Comparison of ENCODE assay signal across 8 cellular contexts in the genomic region with DNA sequence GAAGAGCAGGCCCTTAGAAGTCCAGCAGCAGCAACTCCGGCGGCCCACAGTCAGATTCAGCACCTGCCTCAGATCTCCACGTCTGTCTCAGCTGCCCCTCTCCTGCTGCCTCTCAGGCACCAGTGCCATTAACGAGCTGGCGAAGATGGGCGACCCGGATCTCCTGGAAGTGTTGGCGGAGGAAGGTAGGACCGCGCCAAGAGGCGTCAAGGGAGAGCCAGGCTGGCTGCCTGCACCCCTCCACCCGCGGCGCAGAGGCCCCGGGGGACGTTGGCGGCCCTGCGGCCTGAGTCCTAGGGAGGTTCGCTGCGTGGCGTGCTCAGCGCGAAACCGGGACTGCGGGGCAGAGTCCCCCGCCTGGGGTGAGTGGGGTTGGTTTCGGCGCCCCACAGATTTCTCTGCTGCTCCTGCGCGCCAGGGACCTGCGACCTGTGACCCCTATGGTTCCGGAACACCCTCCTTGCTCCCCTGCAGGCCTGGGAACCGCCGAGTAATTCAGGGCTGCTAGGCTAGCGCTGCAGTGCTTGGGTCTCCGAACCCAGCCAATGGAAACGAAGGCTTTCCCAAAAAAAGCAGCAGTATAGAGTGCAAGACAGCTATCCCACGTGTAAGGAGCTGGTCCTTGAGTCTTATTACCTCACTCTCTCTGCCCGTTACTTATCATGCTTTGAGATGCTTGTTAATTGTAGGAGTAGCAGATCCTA. TPM values are rescaled to one million over a fixed set of nuclear protein-coding genes. Genes with fewer than 3 reads are reported as not detected.
DNase-seq lines count a peak whose midpoint lies in the region; ATAC-seq, FAIRE-seq and TF ChIP-seq lines count a peak whose summit lies in the region.

No MANE protein-coding gene starts in this region.

- TF ChIP-seq CTCF in D721Med (IDR thresholded peaks at IDR 0.05; ENCODE audit: insufficient read depth, missing control alignments) (no peak), body of pancreas (IDR thresholded peaks at IDR 0.05) (no peak), smooth muscle cell (IDR thresholded peaks at IDR 0.05; ENCODE audit: borderline replicate concordance, insufficient read depth, poor library complexity, severe bottlenecking) (no peak)

- H3K27ac ChIP-seq in body of pancreas = peak overlapping the region; percentile 21 to 80 (median 71)
- peak overlapping the region; percentile 30 for H3K27ac ChIP-seq in layer of hippocampus (ENCODE audit: low read depth, low read length)
- no peak overlapping the region for H3K27ac ChIP-seq in smooth muscle cell (ENCODE audit: low read depth)

- ATAC-seq in GM19397 (IDR thresholded peaks at IDR 0.05; ENCODE audit: unreplicated experiment) (peak; percentile 34), body of pancreas (peak; percentile 49)

- H3K79me2 ChIP-seq in smooth muscle cell (ENCODE audit: low read depth) = no peaks in the 10 kb centered on the region

- H3K4me2 ChIP-seq in smooth muscle cell = peak overlapping the region; percentile 95

- no peak overlapping the region for H3K9ac ChIP-seq in smooth muscle cell (ENCODE audit: low read depth)

- DNase-seq in D721Med (ENCODE audit: insufficient read length, low spot score) (peak; percentile 20), HuH-7.5 (ENCODE audit: low spot score) (peak; percentile 17), body of pancreas (peak; percentile 25 to 54 (median 34)), smooth muscle cell (lab: John Stamatoyannopoulos, UW; ENCODE audit: unreplicated experiment) (no peak), HCEC 1CT (no peak)
- no peak for DNase-seq in activated CD4-positive, alpha-beta T cell treated with anti-CD3 and anti-CD28 coated beads, Interleukin-2, amount 50 U/mL, for 48 hours

- H3K36me3 ChIP-seq in body of pancreas (replicated peaks in 1 of 2; ENCODE audit: insufficient read depth in 1 of 2, low read depth in 2 of 2) (no peaks in the 10 kb centered on the region), smooth muscle cell (ENCODE audit: low read depth) (no peaks in the 10 kb centered on the region)

- no peak for FAIRE-seq in D721Med (lab: Jason Lieb, UNC)

- TF ChIP-seq POLR2A in body of pancreas (IDR thresholded peaks at IDR 0.05) = no peak

- H3K4me3 ChIP-seq in body of pancreas (peak overlapping the region; percentile 50 to 66), smooth muscle cell (peak overlapping the region; percentile 75)

- H3K4me1 ChIP-seq in body of pancreas = peaks cover 8% of the 10 kb centered on the region
- peaks cover 7% of the 10 kb centered on the region for H3K4me1 ChIP-seq in smooth muscle cell (ENCODE audit: low read depth)

- WGBS in body of pancreas, 2 donors = 0% methylated on average over 10 to 39 of the region's 39 CpGs
- WGBS in smooth muscle cell (ENCODE audit: low lambda C conversion rate) = under 1% methylated on average over 39 of the region's 39 CpGs

- H3K9me3 ChIP-seq in body of pancreas (no peaks in the 10 kb centered on the region), smooth muscle cell (replicated peaks; ENCODE audit: low read depth) (no peaks in the 10 kb centered on the region)

- peak overlapping the region; percentile 92 for H2AFZ ChIP-seq in smooth muscle cell (ENCODE audit: low read depth)

- intact Hi-C loops in body of pancreas (cut with DNase I) = no loop called here

- H3K27me3 ChIP-seq in body of pancreas (no peaks in the 10 kb centered on the region), layer of hippocampus (ENCODE audit: control insufficient read depth, insufficient read depth, low read length) (no peaks in the 10 kb centered on the region), smooth muscle cell (ENCODE audit: low read depth) (peaks cover 22% of the 10 kb centered on the region)

- no peaks in the 10 kb centered on the region for H3F3A ChIP-seq in smooth muscle cell (ENCODE audit: low read depth)

- H4K20me1 ChIP-seq in smooth muscle cell (ENCODE audit: low read depth) = no peaks in the 10 kb centered on the region

RNA-seq across cellular contexts. Expression of a gene that starts 0.6 kb away (rescaled TPM):
- total RNA-seq in body of pancreas (1 to 10 TPM; 3.3 to 4.9 TPM), smooth muscle cell (0.18 and 0.27 TPM in 2 replicates)
- 0.02 TPM in 1 of 2 replicates, not detected in the other for polyA plus RNA-seq in smooth muscle cell

Comparison
In these comparisons a context has a peak if more than half of its experiments do, and no peak if none do; other contexts are left out.
1. DNase-seq: peak in D721Med (single experiment), HuH-7.5 (single experiment) and body of pancreas (4 of 4); none in smooth muscle cell (single experiment), activated CD4-positive, alpha-beta T cell treated with anti-CD3 and anti-CD28 coated beads, Interleukin-2, amount 50 U/mL, for 48 hours (0 of 2) and HCEC 1CT (single experiment).